ENCODE assay signal across 17 cellular contexts in the genomic region with DNA sequence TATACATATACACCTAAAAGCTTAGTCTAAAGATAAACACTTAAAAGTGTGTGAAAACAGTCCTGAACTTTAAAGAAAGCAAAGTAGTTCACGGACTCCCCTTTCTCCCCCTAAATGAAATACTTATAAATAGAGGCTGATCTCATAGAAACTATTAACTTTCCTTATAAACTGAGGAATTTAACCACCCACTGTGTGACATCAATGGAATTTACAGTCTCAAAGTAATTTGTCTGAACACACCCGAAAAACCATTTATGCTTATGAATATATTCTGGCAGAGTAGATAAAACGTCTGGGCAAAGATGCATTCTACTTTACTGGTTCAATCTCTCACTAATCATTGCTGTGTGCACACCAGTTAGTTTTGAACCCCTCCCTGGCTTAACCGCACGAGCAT.
DNase-seq lines count a peak whose midpoint lies in the region; ATAC-seq and TF ChIP-seq lines count a peak whose summit lies in the region.
"Had no signal": no experiment of that assay in that cellular context is flagged by ENCODE, and none has a peak within 500 bp of the region (broad histone marks: within the 10 kb centered on the region; RNA-seq: fewer than 3 reads in every experiment).

No MANE protein-coding gene starts in this region.

- H2BK12ac ChIP-seq in mesenchymal stem cell (ENCODE audit: low read length in 2 of 2) = no peak overlapping the region

- H3K36me3 ChIP-seq in mesenchymal stem cell (ENCODE audit: control insufficient read depth in 1 of 2, insufficient read depth in 2 of 2, low read depth in 1 of 2, low read length in 2 of 2) = no peaks in the 10 kb centered on the region

- H4K8ac ChIP-seq in mesenchymal stem cell (ENCODE audit: low read length) = no peak overlapping the region

- no peak overlapping the region for H3K18ac ChIP-seq in mesenchymal stem cell (ENCODE audit: low read depth in 1 of 2, low read length in 2 of 2)

- H3K23ac ChIP-seq in mesenchymal stem cell (ENCODE audit: low read length in 2 of 2) = no peak overlapping the region

- peaks cover 2% of the 10 kb centered on the region for H3K4me1 ChIP-seq in mesenchymal stem cell (ENCODE audit: control insufficient read depth, insufficient read depth, low read depth, low read length)

- TF ChIP-seq CTCF in astrocyte of the spinal cord (IDR thresholded peaks at IDR 0.05; ENCODE audit: low read depth, low read length) = no peak

- no peaks in the 10 kb centered on the region for H3K9me3 ChIP-seq in mesenchymal stem cell (ENCODE audit: control insufficient read depth, low read length)

- H2BK15ac ChIP-seq in mesenchymal stem cell (ENCODE audit: low read depth, poor library complexity, severe bottlenecking) = no peak overlapping the region

- no peak overlapping the region for H2AK5ac ChIP-seq in mesenchymal stem cell (ENCODE audit: low read length, severe bottlenecking)

- peak; percentile 14 for DNase-seq in A172 (ENCODE audit: low spot score)
- peak; percentile 63 for DNase-seq in LoVo (ENCODE audit: low spot score)
- peak; percentile 12 for DNase-seq in astrocyte of the spinal cord (ENCODE audit: low read depth, low spot score)
- DNase-seq in mesenchymal stem cell = no peak
- DNase-seq in NCI-H1092 treated with DMSO at 0.1 percent for 48 hours (lab: John Stamatoyannopoulos, UW) = no peak
- DNase-seq in SHP77 (lab: John Stamatoyannopoulos, UW) = no peak
- DNase-seq: ACHN; CD4-positive, alpha-beta memory T cell; DMS79; GOT3; H9 had no signal

- WGBS in mesenchymal stem cell = 96% methylated on average over 4 of the region's 5 CpGs

- no peaks in the 10 kb centered on the region for H3K27me3 ChIP-seq in mesenchymal stem cell (ENCODE audit: control insufficient read depth in 1 of 2, insufficient read depth in 1 of 2, low read length in 2 of 2)

- H2AFZ ChIP-seq in mesenchymal stem cell (ENCODE audit: low read depth, low read length) = no peak overlapping the region

- H3K27ac ChIP-seq in mesenchymal stem cell (ENCODE audit: low read length, poor library complexity, severe bottlenecking) = peak overlapping the region; percentile 67
- H3K27ac ChIP-seq: 22Rv1, C4-2B, HL-60 had no signal

- H2BK120ac ChIP-seq in mesenchymal stem cell (ENCODE audit: low read depth, low read length) = no peak overlapping the region

- H3K79me1 ChIP-seq in mesenchymal stem cell (replicated peaks; ENCODE audit: low read length, poor library complexity, severe bottlenecking) = no peaks in the 10 kb centered on the region

- H3K14ac ChIP-seq in mesenchymal stem cell (ENCODE audit: low read length in 2 of 2) = no peak overlapping the region

- no peak overlapping the region for H3K9ac ChIP-seq in mesenchymal stem cell (ENCODE audit: low read length)

- ATAC-seq in HG03571 (IDR thresholded peaks at IDR 0.05; ENCODE audit: unreplicated experiment) (no peak), GM19452 (IDR thresholded peaks at IDR 0.05; ENCODE audit: unreplicated experiment) (no peak)
- ATAC-seq: GM12878 had no signal

- no peak overlapping the region for H2BK5ac ChIP-seq in mesenchymal stem cell (ENCODE audit: low read depth, low read length, poor library complexity, severe bottlenecking)

- in situ Hi-C loops in astrocyte of the spinal cord (cut with HindIII; ENCODE audit: low sequenced_read_pairs) = no loop called here

- H3K4me3 ChIP-seq in astrocyte of the spinal cord (ENCODE audit: low read depth, low read length) (no peak overlapping the region), mesenchymal stem cell (ENCODE audit: insufficient read depth in 1 of 2, low read depth in 1 of 2, low read length in 2 of 2) (no peak overlapping the region)
- H3K4me3 ChIP-seq: GM12878 had no signal

- no peak overlapping the region for H3K4ac ChIP-seq in mesenchymal stem cell (ENCODE audit: low read depth in 1 of 2, low read length in 2 of 2)

- H4K91ac ChIP-seq in mesenchymal stem cell (ENCODE audit: low read length) = no peak overlapping the region

- no peak overlapping the region for H3K4me2 ChIP-seq in mesenchymal stem cell (ENCODE audit: low read length, poor library complexity, severe bottlenecking)

Comparison
In these comparisons a context has a peak if more than half of its experiments do, and no peak if none do; other contexts are left out.
1. DNase-seq: peak in A172 (single experiment), LoVo (single experiment) and astrocyte of the spinal cord (single experiment); none in mesenchymal stem cell (single experiment), NCI-H1092 treated with DMSO at 0.1 percent for 48 hours (single experiment) and SHP77 (0 of 2).